Comparison of ENCODE assay signal across 8 cellular contexts in genomic region chr10:13346912-13347234, GRCh38. TPM values are rescaled to one million over a fixed set of nuclear protein-coding genes. Genes with fewer than 3 reads are reported as not detected.
DNase-seq lines count a peak whose midpoint lies in the region; ATAC-seq and TF ChIP-seq lines count a peak whose summit lies in the region.

No MANE protein-coding gene starts in this region.

- H3K4me1 ChIP-seq in CD4-positive, CD25-positive, alpha-beta regulatory T cell (ENCODE audit: control insufficient read depth, insufficient read depth, low read length, poor library complexity, severe bottlenecking), result peaks cover 59% of the 10 kb centered on the region
- H3K4me1 ChIP-seq in ectodermal cell (ENCODE audit: control insufficient read depth, insufficient read depth, low read length), result peaks cover 33% of the 10 kb centered on the region

- H3K9ac ChIP-seq in neural cell (ENCODE audit: low read length), result peak overlapping the region; percentile 91

- H3K9me2 ChIP-seq in neural cell (ENCODE audit: insufficient read depth, low read length), result no peaks in the 10 kb centered on the region

- no peaks in the 10 kb centered on the region for H3F3A ChIP-seq in neural cell (ENCODE audit: insufficient read depth, low read length, poor library complexity, severe bottlenecking)

- H3K4me2 ChIP-seq in neural cell (ENCODE audit: low read length), result peak overlapping the region; percentile 93

- H2AFZ ChIP-seq in neural cell (ENCODE audit: low read depth, low read length), result peak overlapping the region; percentile 57

- DNase-seq in CD4-positive, CD25-positive, alpha-beta regulatory T cell, result no peak
- DNase-seq in M059J (ENCODE audit: low read depth) (peak; percentile 3), NCI-H69 (lab: John Stamatoyannopoulos, UW) (no peak), left lobe of liver (ENCODE audit: low spot score) (no peak)

- no peaks in the 10 kb centered on the region for H3K9me3 ChIP-seq in CD4-positive, CD25-positive, alpha-beta regulatory T cell (ENCODE audit: control insufficient read depth in 2 of 2, low read length in 2 of 2)
- H3K9me3 ChIP-seq in ectodermal cell (ENCODE audit: control insufficient read depth, low read length) (no peaks in the 10 kb centered on the region), neural cell (ENCODE audit: low read length) (no peaks in the 10 kb centered on the region)

- H3K79me2 ChIP-seq in neural cell (replicated peaks; ENCODE audit: insufficient read depth, low read length), result peaks cover 39% of the 10 kb centered on the region

- ATAC-seq in CD4-positive, CD25-positive, alpha-beta regulatory T cell (ENCODE audit: low read depth in 2 of 2), result no peak
- ATAC-seq in left lobe of liver, result no peak
- ATAC-seq in HG02588 (IDR thresholded peaks at IDR 0.05; ENCODE audit: unreplicated experiment), result no peak
- ATAC-seq in HG03378 (IDR thresholded peaks at IDR 0.05; ENCODE audit: unreplicated experiment), result no peak

- H3K36me3 Mint-ChIP-seq in CD4-positive, CD25-positive, alpha-beta regulatory T cell, result peaks cover 9% of the 10 kb centered on the region

- no peaks in the 10 kb centered on the region for H3K27me3 ChIP-seq in CD4-positive, CD25-positive, alpha-beta regulatory T cell (ENCODE audit: control insufficient read depth, insufficient read depth, low read length)
- H3K27me3 ChIP-seq in ectodermal cell (ENCODE audit: control insufficient read depth, insufficient read depth, low read length, poor library complexity, severe bottlenecking) (peaks cover 34% of the 10 kb centered on the region), neural cell (ENCODE audit: insufficient read depth, low read depth, low read length) (peaks cover 14% of the 10 kb centered on the region)

- peaks cover 10 to 71% (median 49%) of the 10 kb centered on the region in 4 donors for H3K4me1 Mint-ChIP-seq in CD4-positive, CD25-positive, alpha-beta regulatory T cell

- no peaks in the 10 kb centered on the region for H4K20me1 ChIP-seq in neural cell (ENCODE audit: insufficient read depth)

- peaks cover 0 to 3% (median 0%) of the 10 kb centered on the region in 7 donors for H3K9me3 Mint-ChIP-seq in CD4-positive, CD25-positive, alpha-beta regulatory T cell

- no peak for TF ChIP-seq CTCF in neural cell (IDR thresholded peaks at IDR 0.05; ENCODE audit: poor library complexity, severe bottlenecking)

- H3K4me3 Mint-ChIP-seq in CD4-positive, CD25-positive, alpha-beta regulatory T cell, result peak overlapping the region; percentile 84 to 90 (median 89)

- TF ChIP-seq RAD21 in neural cell (conservative IDR thresholded peaks at IDR 0.05), result no peak

- TF ChIP-seq EP300 in neural cell (conservative IDR thresholded peaks at IDR 0.05; ENCODE audit: poor library complexity, severe bottlenecking), result no peak

- H3K4me3 ChIP-seq in CD4-positive, CD25-positive, alpha-beta regulatory T cell (ENCODE audit: low read depth, low read length), result peak overlapping the region; percentile 77
- peak overlapping the region; percentile 76 for H3K4me3 ChIP-seq in ectodermal cell (ENCODE audit: insufficient read depth, low read depth, low read length)
- peak overlapping the region; percentile 83 for H3K4me3 ChIP-seq in neural cell (ENCODE audit: low read length)

- H3K27me3 Mint-ChIP-seq in CD4-positive, CD25-positive, alpha-beta regulatory T cell, result peaks cover 14% of the 10 kb centered on the region

- peak overlapping the region; percentile 80 to 89 (median 86) for H3K27ac Mint-ChIP-seq in CD4-positive, CD25-positive, alpha-beta regulatory T cell

- 0% methylated on average over 11 of the region's 11 CpGs for whole genome bisulfite sequencing in ectodermal cell, 2 experiments

- H3K36me3 ChIP-seq in CD4-positive, CD25-positive, alpha-beta regulatory T cell (ENCODE audit: control insufficient read depth, insufficient read depth, low read length), result no peaks in the 10 kb centered on the region
- H3K36me3 ChIP-seq in ectodermal cell (ENCODE audit: control insufficient read depth, insufficient read depth, low read length) (peaks cover 4% of the 10 kb centered on the region), neural cell (ENCODE audit: insufficient read depth, low read length) (no peaks in the 10 kb centered on the region)

- H3K27ac ChIP-seq in CD4-positive, CD25-positive, alpha-beta regulatory T cell (ENCODE audit: insufficient read depth, low read length, poor library complexity, severe bottlenecking), result peak overlapping the region; percentile 72
- peak overlapping the region; percentile 97 for H3K27ac ChIP-seq in ectodermal cell (ENCODE audit: insufficient read depth, low read depth, low read length, poor library complexity, severe bottlenecking)
- peak overlapping the region; percentile 82 for H3K27ac ChIP-seq in neural cell (ENCODE audit: low read length)

TF ChIP-seq in neural cell, 6 proteins besides CTCF, POLR2A, EP300 and RAD21:
- peak; percentile 65 for TF ChIP-seq TAF1 (IDR thresholded peaks at IDR 0.05; ENCODE audit: low read depth)
- TF ChIP-seq REST (IDR thresholded peaks at IDR 0.05; ENCODE audit: borderline replicate concordance), result no peak
- no peak for TF ChIP-seq SMC3 (conservative IDR thresholded peaks at IDR 0.05; ENCODE audit: poor library complexity)
- TF ChIP-seq EZH2 (IDR thresholded peaks at IDR 0.05; ENCODE audit: borderline replicate concordance, insufficient read depth, low read length, poor library complexity, severe bottlenecking), result no peak
- TF ChIP-seq POLR2AphosphoS5 (IDR thresholded peaks at IDR 0.05), result no peak
- TF ChIP-seq MXI1 (conservative IDR thresholded peaks at IDR 0.05; ENCODE audit: poor library complexity, severe bottlenecking), result peak; percentile 62

RNA-seq across cellular contexts. Expression of gene SEPHS1, which starts 1.2 kb away (rescaled TPM):
- 26.6 TPM for total RNA-seq in CD4-positive, CD25-positive, alpha-beta regulatory T cell
- polyA plus RNA-seq in CD4-positive, CD25-positive, alpha-beta regulatory T cell, result 10 to 100 TPM; 14.6 to 22.2 (median 17.6) TPM
- total RNA-seq in M059J (2014; rRNA removed; shearing (Covaris generic)), result 17.7 and 26.5 TPM in 2 replicates
- polyA plus RNA-seq in ectodermal cell (2013, experiment 1 of 4), result 99.8 TPM
- 96.8 TPM for polyA plus RNA-seq in ectodermal cell (2013, experiment 2 of 4)
- 85.6 TPM for polyA plus RNA-seq in ectodermal cell (2013, experiment 3 of 4)
- polyA plus RNA-seq in ectodermal cell (2013, experiment 4 of 4), result 96.3 TPM
- 61.0 and 76.3 TPM in 2 replicates for polyA plus RNA-seq in neural cell
- 74.5 and 80.3 TPM in 2 replicates for polyA minus RNA-seq in neural cell
- 33.8 TPM for total RNA-seq in left lobe of liver

RNA-seq across cellular contexts. Expression of gene PHYH, which starts 47.0 kb away (rescaled TPM):
- total RNA-seq in CD4-positive, CD25-positive, alpha-beta regulatory T cell, result 11.0 TPM
- 10 to 100 TPM; 10.2 to 13.7 (median 12.3) TPM for polyA plus RNA-seq in CD4-positive, CD25-positive, alpha-beta regulatory T cell
- total RNA-seq in M059J (2014; rRNA removed; shearing (Covaris generic)), result 5.6 and 7.2 TPM in 2 replicates
- polyA plus RNA-seq in ectodermal cell (2013, experiment 1 of 4), result 20.3 TPM
- polyA plus RNA-seq in ectodermal cell (2013, experiment 2 of 4), result 20.0 TPM
- 27.3 TPM for polyA plus RNA-seq in ectodermal cell (2013, experiment 3 of 4)
- 28.7 TPM for polyA plus RNA-seq in ectodermal cell (2013, experiment 4 of 4)
- polyA plus RNA-seq in neural cell, result 7.7 and 9.1 TPM in 2 replicates
- polyA minus RNA-seq in neural cell, result 8.8 and 13.1 TPM in 2 replicates
- total RNA-seq in left lobe of liver, result 140 TPM

Comparison
In these comparisons a context has a peak if more than half of its experiments do, and no peak if none do; other contexts are left out.
1. RNA of gene PHYH, which starts 47.0 kb away (total RNA-seq): 140 TPM in left lobe of liver (single experiment); 11.0 TPM in CD4-positive, CD25-positive, alpha-beta regulatory T cell (single experiment) and 5.6 to 7.2 TPM in M059J; every median in the first group is over 10 times any median in the second.
2. Peak in every context shown above with its lines, with median percentiles within 50 percentile points of each other: H3K27ac ChIP-seq and H3K4me3 ChIP-seq.